ENCODE assay signal across 8 cellular contexts in genomic region chr7:2641406-2642393, GRCh38. TPM values are rescaled to one million over a fixed set of nuclear protein-coding genes. Genes with fewer than 3 reads are reported as not detected.
DNase-seq lines count a peak whose midpoint lies in the region; ATAC-seq and TF ChIP-seq lines count a peak whose summit lies in the region.

No MANE protein-coding gene starts in this region.

- CTCF ChIA-PET in WTC11 (lab: Charles Lee): interaction anchor here (0.7 to 4.9 kb wide), 11 partner anchors 10 to 74 kb away, joined by 3 to 32 read pairs (median 5); no protein-coding TSS in a partner anchor

- peak overlapping the region; percentile 92 for H3K27ac Mint-ChIP-seq in WTC11

- DNase-seq in ELF-1 (ENCODE audit: low read depth, low spot score): peak; percentile 94
- peak; percentile 88 for DNase-seq in WTC11 (ENCODE audit: low spot score)
- peak; percentile 85 for DNase-seq in glomerular endothelial cell (ENCODE audit: extremely low read depth, low read depth, low spot score)
- DNase-seq in omental fat pad (ENCODE audit: low spot score): peak; percentile 52
- no peak for DNase-seq in NCI-H2029 (lab: John Stamatoyannopoulos, UW)
- DNase-seq in central memory CD4-positive, alpha-beta T cell: no peak

- POLR2A ChIA-PET in WTC11 (lab: Charles Lee): interaction anchor here (0.8 to 2.1 kb wide), 2 partner anchors 10 to 24 kb away, joined by 3 to 16 read pairs; partner anchors contain the start of gene TTYH3

- H3K4me3 Mint-ChIP-seq in WTC11: 0 out of 2 replicates have a peak overlapping the region, but pooled peaks have one; percentile 20

- no peaks in the 10 kb centered on the region for H3K27me3 Mint-ChIP-seq in WTC11 (ENCODE audit: low read depth)

- peaks cover 35% of the 10 kb centered on the region for H3K4me1 Mint-ChIP-seq in WTC11

- TF ChIP-seq CTCF in WTC11 (IDR thresholded peaks at IDR 0.05): no peak
- no peak for TF ChIP-seq CTCF in omental fat pad (IDR thresholded peaks at IDR 0.05)

- ATAC-seq in HG02981 (IDR thresholded peaks at IDR 0.05; ENCODE audit: unreplicated experiment): peak; percentile 34
- ATAC-seq in WTC11: peak; percentile 60
- peak; percentile 48 for ATAC-seq in omental fat pad (ENCODE audit: low FRiP score)
- ATAC-seq in GM21360 (IDR thresholded peaks at IDR 0.05; ENCODE audit: unreplicated experiment): no peak

- H3K9me3 Mint-ChIP-seq in WTC11: no peaks in the 10 kb centered on the region

- H3K36me3 Mint-ChIP-seq in WTC11: no peaks in the 10 kb centered on the region

TF ChIP-seq in WTC11, 78 proteins besides CTCF, POLR2A, EP300 and RAD21:
- TF ChIP-seq ZNF423 (CRISPR knock-in tag; IDR thresholded peaks at IDR 0.05) (peak; percentile 68; the same call in 1 of the 2 replicates), MAX (CRISPR knock-in tag; IDR thresholded peaks at IDR 0.05) (peak; percentile 60; the same call in 1 of the 2 replicates), ZBTB21 (CRISPR knock-in tag; IDR thresholded peaks at IDR 0.05; ENCODE audit: borderline replicate concordance) (0 out of 2 replicates have a peak, but pooled peaks have one; percentile 30), SOX15 (CRISPR knock-in tag; IDR thresholded peaks at IDR 0.05) (no peak), ZNF121 (CRISPR knock-in tag; IDR thresholded peaks at IDR 0.05) (peak; percentile 91), ELF4 (CRISPR knock-in tag; IDR thresholded peaks at IDR 0.05; ENCODE audit: low read depth) (no peak), TEAD4 (CRISPR knock-in tag; IDR thresholded peaks at IDR 0.05) (peak; percentile 38; the same call in 1 of the 2 replicates), FOXP1 (CRISPR knock-in tag; IDR thresholded peaks at IDR 0.05; ENCODE audit: borderline replicate concordance) (peak; percentile 48; the same call in 1 of the 2 replicates), CREB1 (CRISPR knock-in tag; IDR thresholded peaks at IDR 0.05) (no peak), MYBL2 (CRISPR knock-in tag; IDR thresholded peaks at IDR 0.05) (no peak), GABPB1 (CRISPR knock-in tag; IDR thresholded peaks at IDR 0.05) (peak; percentile 75; the same call in 1 of the 2 replicates), SMAD4 (CRISPR knock-in tag; IDR thresholded peaks at IDR 0.05) (0 out of 2 replicates have a peak, but pooled peaks have one; percentile 11), TEAD1 (CRISPR knock-in tag; IDR thresholded peaks at IDR 0.05) (peak; percentile 71; the same call in 1 of the 2 replicates), SP1 (CRISPR knock-in tag; conservative IDR thresholded peaks at IDR 0.05) (0 out of 2 replicates have a peak, but pooled peaks have one; percentile 30)
- TF ChIP-seq, protein P1, sequence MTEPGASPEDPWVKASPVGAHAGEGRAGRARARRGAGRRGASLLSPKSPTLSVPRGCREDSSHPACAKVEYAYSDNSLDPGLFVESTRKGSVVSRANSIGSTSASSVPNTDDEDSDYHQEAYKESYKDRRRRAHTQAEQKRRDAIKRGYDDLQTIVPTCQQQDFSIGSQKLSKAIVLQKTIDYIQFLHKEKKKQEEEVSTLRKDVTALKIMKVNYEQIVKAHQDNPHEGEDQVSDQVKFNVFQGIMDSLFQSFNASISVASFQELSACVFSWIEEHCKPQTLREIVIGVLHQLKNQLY (CRISPR knock-in tag; IDR thresholded peaks at IDR 0.05): no peak
- TF ChIP-seq, protein P2, sequence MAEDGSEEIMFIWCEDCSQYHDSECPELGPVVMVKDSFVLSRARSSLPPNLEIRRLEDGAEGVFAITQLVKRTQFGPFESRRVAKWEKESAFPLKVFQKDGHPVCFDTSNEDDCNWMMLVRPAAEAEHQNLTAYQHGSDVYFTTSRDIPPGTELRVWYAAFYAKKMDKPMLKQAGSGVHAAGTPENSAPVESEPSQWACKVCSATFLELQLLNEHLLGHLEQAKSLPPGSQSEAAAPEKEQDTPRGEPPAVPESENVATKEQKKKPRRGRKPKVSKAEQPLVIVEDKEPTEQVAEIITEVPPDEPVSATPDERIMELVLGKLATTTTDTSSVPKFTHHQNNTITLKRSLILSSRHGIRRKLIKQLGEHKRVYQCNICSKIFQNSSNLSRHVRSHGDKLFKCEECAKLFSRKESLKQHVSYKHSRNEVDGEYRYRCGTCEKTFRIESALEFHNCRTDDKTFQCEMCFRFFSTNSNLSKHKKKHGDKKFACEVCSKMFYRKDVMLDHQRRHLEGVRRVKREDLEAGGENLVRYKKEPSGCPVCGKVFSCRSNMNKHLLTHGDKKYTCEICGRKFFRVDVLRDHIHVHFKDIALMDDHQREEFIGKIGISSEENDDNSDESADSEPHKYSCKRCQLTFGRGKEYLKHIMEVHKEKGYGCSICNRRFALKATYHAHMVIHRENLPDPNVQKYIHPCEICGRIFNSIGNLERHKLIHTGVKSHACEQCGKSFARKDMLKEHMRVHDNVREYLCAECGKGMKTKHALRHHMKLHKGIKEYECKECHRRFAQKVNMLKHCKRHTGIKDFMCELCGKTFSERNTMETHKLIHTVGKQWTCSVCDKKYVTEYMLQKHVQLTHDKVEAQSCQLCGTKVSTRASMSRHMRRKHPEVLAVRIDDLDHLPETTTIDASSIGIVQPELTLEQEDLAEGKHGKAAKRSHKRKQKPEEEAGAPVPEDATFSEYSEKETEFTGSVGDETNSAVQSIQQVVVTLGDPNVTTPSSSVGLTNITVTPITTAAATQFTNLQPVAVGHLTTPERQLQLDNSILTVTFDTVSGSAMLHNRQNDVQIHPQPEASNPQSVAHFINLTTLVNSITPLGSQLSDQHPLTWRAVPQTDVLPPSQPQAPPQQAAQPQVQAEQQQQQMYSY (CRISPR knock-in tag; IDR thresholded peaks at IDR 0.05): peak; percentile 41; the same call in 1 of the 2 replicates
- TF ChIP-seq, protein P3, sequence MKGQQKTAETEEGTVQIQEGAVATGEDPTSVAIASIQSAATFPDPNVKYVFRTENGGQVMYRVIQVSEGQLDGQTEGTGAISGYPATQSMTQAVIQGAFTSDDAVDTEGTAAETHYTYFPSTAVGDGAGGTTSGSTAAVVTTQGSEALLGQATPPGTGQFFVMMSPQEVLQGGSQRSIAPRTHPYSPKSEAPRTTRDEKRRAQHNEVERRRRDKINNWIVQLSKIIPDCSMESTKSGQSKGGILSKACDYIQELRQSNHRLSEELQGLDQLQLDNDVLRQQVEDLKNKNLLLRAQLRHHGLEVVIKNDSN (CRISPR knock-in tag; IDR thresholded peaks at IDR 0.05): 0 out of 2 replicates have a peak, but pooled peaks have one; percentile 28
TF ChIP-seq in WTC11: peak in this region for 12.

RNA-seq across cellular contexts. Expression of gene TTYH3, which starts 9.9 kb away (rescaled TPM):
- total RNA-seq in WTC11 (2021) (178 to 190 TPM (median 181 TPM) in 3 replicates), glomerular endothelial cell (223 and 321 TPM in 2 replicates), omental fat pad (10 to 100 TPM; 21.5 to 62.6 (median 29.3) TPM)

RNA-seq across cellular contexts. Expression of gene AMZ1, which starts 46.3 kb away (rescaled TPM):
- total RNA-seq in WTC11 (2021): 0.85 to 1.4 TPM (median 1.4 TPM) in 3 replicates
- 0.05 and 0.47 TPM in 2 replicates for total RNA-seq in glomerular endothelial cell
- 1 to 10 TPM in 1 of 4 donors, under 1 TPM in 1, not detected in 2; 0.19 to 1.1 TPM for total RNA-seq in omental fat pad

Comparison
In these comparisons a context has a peak if more than half of its experiments do, and no peak if none do; other contexts are left out.
1. DNase-seq: peak in ELF-1 (single experiment), WTC11 (single experiment), glomerular endothelial cell (single experiment) and omental fat pad (single experiment); none in NCI-H2029 (single experiment) and central memory CD4-positive, alpha-beta T cell (single experiment).